Comparison of ENCODE assay signal across 1 cellular context in genomic region chrX:65528705-65529340, GRCh38.
TF ChIP-seq lines count a peak whose summit lies in the region.

No MANE protein-coding gene starts in this region.

TF ChIP-seq in H1, 55 proteins besides CTCF, POLR2A, EP300 and RAD21 (continued from another document):
- no peak for TF ChIP-seq USF2 (IDR thresholded peaks at IDR 0.05; ENCODE audit: low read length)
- no peak for TF ChIP-seq GTF2F1 (IDR thresholded peaks at IDR 0.05; ENCODE audit: borderline replicate concordance, low read depth, low read length)
- TF ChIP-seq GABPA (IDR thresholded peaks at IDR 0.05; ENCODE audit: borderline replicate concordance, insufficient read depth, low read length), result no peak
- no peak for TF ChIP-seq JUN (IDR thresholded peaks at IDR 0.05; ENCODE audit: low read depth, low read length)
- TF ChIP-seq BCL11A (IDR thresholded peaks at IDR 0.05; ENCODE audit: low read depth in 2 of 2, low read length in 2 of 2), result no peak
- no peak for TF ChIP-seq SAP30 (IDR thresholded peaks at IDR 0.05; ENCODE audit: insufficient read depth, insufficient replicate concordance, low read length)
- TF ChIP-seq ASH2L (IDR thresholded peaks at IDR 0.05; ENCODE audit: low read length), result no peak
- TF ChIP-seq HDAC2 (IDR thresholded peaks at IDR 0.05; ENCODE audit: borderline replicate concordance in 1 of 2, low read depth in 2 of 2, low read length in 2 of 2), result no peak
- TF ChIP-seq CTBP2 (IDR thresholded peaks at IDR 0.05; ENCODE audit: borderline replicate concordance, insufficient read depth, insufficient read length, low read length), result no peak
- no peak for TF ChIP-seq JUND (IDR thresholded peaks at IDR 0.05; ENCODE audit: low read length)
- no peak for TF ChIP-seq TCF12 (IDR thresholded peaks at IDR 0.05; ENCODE audit: low read depth, low read length)
